In genomic region chr4:121484633-121485032, GRCh38 we compare ENCODE assay signal across 8 cellular contexts.
DNase-seq lines count a peak whose midpoint lies in the region; ATAC-seq and TF ChIP-seq lines count a peak whose summit lies in the region.

No MANE protein-coding gene starts in this region.

- H3K79me2 ChIP-seq in H9 (ENCODE audit: insufficient read depth, low read length), result no peaks in the 10 kb centered on the region

- H3K27me3 Mint-ChIP-seq in H9 (ENCODE audit: low read depth), result no peaks in the 10 kb centered on the region
- peaks cover 18% of the 10 kb centered on the region for H3K27me3 Mint-ChIP-seq in activated naive CD8-positive, alpha-beta T cell treated with anti-CD3 and anti-CD28 coated beads, Interleukin-2, amount 10 ng/mL, durations not matched to agents 7 days and 5 days

- CTCF ChIA-PET in AG04449 (lab: Yijun Ruan, JAX), result interaction anchor here (0.6 to 6.2 kb wide), 16 partner anchors 9 to 262 kb away, joined by 3 to 57 read pairs (median 5); no protein-coding TSS in a partner anchor

- no peaks in the 10 kb centered on the region for H3K4me1 ChIP-seq in H9 (ENCODE audit: insufficient read depth, low read length)
- H3K4me1 ChIP-seq in upper lobe of left lung, result no peaks in the 10 kb centered on the region

- H3K9ac ChIP-seq in H9 (ENCODE audit: extremely low read depth, insufficient read length, low read length), result no peak overlapping the region

- no CpG with 5 or more reads among the region's 1 CpG for WGBS in H9 (ENCODE audit: extremely low coverage, insufficient read length, low lambda C conversion rate)
- WGBS in upper lobe of left lung, 2 donors, result 4 to 6% methylated on average over 1 of the region's 1 CpG

- H4K5ac ChIP-seq in H9 (ENCODE audit: insufficient read length, low read depth, low read length), result no peak overlapping the region

- H3K18ac ChIP-seq in H9 (ENCODE audit: insufficient read length, low read depth, low read length), result no peak overlapping the region

- no peak overlapping the region for H4K8ac ChIP-seq in H9 (replicated peaks; ENCODE audit: insufficient read length, low read depth, low read length)

- TF ChIP-seq EP300 in upper lobe of left lung (IDR thresholded peaks at IDR 0.05), result no peak

- no peak overlapping the region for H3K4me2 ChIP-seq in H9 (ENCODE audit: insufficient read depth, insufficient read length, low read length)

- no peak overlapping the region; a peak in 1 of 5 replicates for H3K4me3 Mint-ChIP-seq in H9
- H3K4me3 Mint-ChIP-seq in activated naive CD8-positive, alpha-beta T cell treated with anti-CD3 and anti-CD28 coated beads, Interleukin-2, amount 10 ng/mL, durations not matched to agents 7 days and 5 days, result no peak overlapping the region

- H3K4me1 Mint-ChIP-seq in H9, result no peaks in the 10 kb centered on the region
- H3K4me1 Mint-ChIP-seq in activated naive CD8-positive, alpha-beta T cell treated with anti-CD3 and anti-CD28 coated beads, Interleukin-2, amount 10 ng/mL, durations not matched to agents 7 days and 5 days, result no peaks in the 10 kb centered on the region

- no peak overlapping the region for H3K4ac ChIP-seq in H9 (ENCODE audit: low read depth, low read length)

- H2AK5ac ChIP-seq in H9 (ENCODE audit: insufficient read length, low read length), result no peak overlapping the region

- H3K4me3 ChIP-seq in AG04449 (ENCODE audit: low read depth, low read length) (no peak overlapping the region), GM12864 (ENCODE audit: low read depth, low read length) (no peak overlapping the region), upper lobe of left lung (no peak overlapping the region)

- peak; percentile 7 for DNase-seq in AG04449 (ENCODE audit: low read depth, low spot score)
- DNase-seq in GM12864 (ENCODE audit: low read depth), result no peak
- DNase-seq in H9, result peak; percentile 61
- peak; percentile 59 for DNase-seq in LHCN-M2 (ENCODE audit: low read depth)
- DNase-seq in activated naive CD8-positive, alpha-beta T cell treated with anti-CD3 and anti-CD28 coated beads, Interleukin-2, amount 10 ng/mL, durations not matched to agents 7 days and 5 days, result no peak
- DNase-seq in iPS-NIHi11 (ENCODE audit: low spot score), result peak; percentile 48
- peak in 1 of 2 donors; percentile 50 for DNase-seq in upper lobe of left lung
- DNase-seq in activated CD8-positive, alpha-beta memory T cell treated with anti-CD3 and anti-CD28 coated beads, Interleukin-2, amount 50 U/mL, for 4 hours, result no peak

- H3K9me3 Mint-ChIP-seq in H9, result no peaks in the 10 kb centered on the region
- H3K9me3 Mint-ChIP-seq in activated naive CD8-positive, alpha-beta T cell treated with anti-CD3 and anti-CD28 coated beads, Interleukin-2, amount 10 ng/mL, durations not matched to agents 7 days and 5 days, result no peaks in the 10 kb centered on the region

- H2BK120ac ChIP-seq in H9 (ENCODE audit: low read depth, low read length, poor library complexity, severe bottlenecking), result no peak overlapping the region

- H3K27me3 ChIP-seq in H9 (ENCODE audit: insufficient read depth, low read length) (no peaks in the 10 kb centered on the region), upper lobe of left lung (no peaks in the 10 kb centered on the region)

- ATAC-seq in activated naive CD8-positive, alpha-beta T cell treated with anti-CD3 and anti-CD28 coated beads, Interleukin-2, amount 10 ng/mL, durations not matched to agents 7 days and 5 days (ENCODE audit: low read depth), result peak; percentile 65
- peak; percentile 79 to 82 for ATAC-seq in upper lobe of left lung (ENCODE audit: low FRiP score in 2 of 2)

- H3K9me3 ChIP-seq in H9 (ENCODE audit: control insufficient read depth, low read depth, low read length) (no peaks in the 10 kb centered on the region), upper lobe of left lung (no peaks in the 10 kb centered on the region)

- H3K36me3 Mint-ChIP-seq in H9 (ENCODE audit: insufficient read depth in 1 of 3, low read depth in 3 of 3), result no peaks in the 10 kb centered on the region
- H3K36me3 Mint-ChIP-seq in activated naive CD8-positive, alpha-beta T cell treated with anti-CD3 and anti-CD28 coated beads, Interleukin-2, amount 10 ng/mL, durations not matched to agents 7 days and 5 days, result no peaks in the 10 kb centered on the region

- no peak overlapping the region for H3K23ac ChIP-seq in H9 (ENCODE audit: insufficient read length, low read depth, low read length)

- H3K14ac ChIP-seq in H9 (ENCODE audit: insufficient read depth, low read length), result no peak overlapping the region

- no peak overlapping the region for H2AFZ ChIP-seq in H9 (ENCODE audit: low read length)

- H2BK12ac ChIP-seq in H9 (ENCODE audit: insufficient read length, low read depth, low read length), result no peak overlapping the region

- H2BK20ac ChIP-seq in H9 (ENCODE audit: low read depth, low read length, poor library complexity, severe bottlenecking), result no peak overlapping the region

- POLR2A ChIA-PET in AG04449 (lab: Yijun Ruan, JAX), result no interaction called here
- POLR2A ChIA-PET in activated naive CD8-positive, alpha-beta T cell treated with anti-CD3 and anti-CD28 coated beads, Interleukin-2, amount 10 ng/mL, durations not matched to agents 7 days and 5 days (lab: Charles Lee), result no interaction called here

- no peak overlapping the region for H3K56ac ChIP-seq in H9 (ENCODE audit: insufficient read length, low read depth, low read length)

- H4K20me1 ChIP-seq in H9 (ENCODE audit: control insufficient read depth, insufficient read depth, insufficient read length), result no peaks in the 10 kb centered on the region

- H3K27ac Mint-ChIP-seq in H9, result no peak overlapping the region
- no peak overlapping the region for H3K27ac Mint-ChIP-seq in activated naive CD8-positive, alpha-beta T cell treated with anti-CD3 and anti-CD28 coated beads, Interleukin-2, amount 10 ng/mL, durations not matched to agents 7 days and 5 days

- H3T11ph ChIP-seq in H9 (ENCODE audit: low read length), result no peak overlapping the region

- no peaks in the 10 kb centered on the region for H3K79me1 ChIP-seq in H9 (ENCODE audit: insufficient read depth, low read depth, low read length, poor library complexity, severe bottlenecking)

- no peak overlapping the region for H2BK5ac ChIP-seq in H9 (ENCODE audit: insufficient read length, low read length)

- no peaks in the 10 kb centered on the region for H3K23me2 ChIP-seq in H9 (ENCODE audit: insufficient read length, low read depth, low read length, poor library complexity, severe bottlenecking)

- TF ChIP-seq CTCF in AG04449 (IDR thresholded peaks at IDR 0.05; ENCODE audit: insufficient read depth, low read length, missing control alignments), result peak; percentile 74
- TF ChIP-seq CTCF in GM12864 (IDR thresholded peaks at IDR 0.05; ENCODE audit: low read depth, low read length, missing control alignments), result peak; percentile 85
- TF ChIP-seq CTCF in H9 (conservative IDR thresholded peaks at IDR 0.05), result peak; percentile 84
- TF ChIP-seq CTCF in upper lobe of left lung (IDR thresholded peaks at IDR 0.05), result peak; percentile 40 to 74 (median 68)

- no peak for TF ChIP-seq POLR2A in upper lobe of left lung (IDR thresholded peaks at IDR 0.05)

- no peak overlapping the region for H4K91ac ChIP-seq in H9 (ENCODE audit: insufficient read length, low read depth, low read length)

- no peaks in the 10 kb centered on the region for H3K36me3 ChIP-seq in upper lobe of left lung

- H3K27ac ChIP-seq in H9 (ENCODE audit: insufficient read length, low read depth, low read length), result no peak overlapping the region
- H3K27ac ChIP-seq in upper lobe of left lung, result no peak overlapping the region

- H2BK15ac ChIP-seq in H9 (ENCODE audit: low read depth, low read length), result no peak overlapping the region

Comparison
In these comparisons a context has a peak if more than half of its experiments do, and no peak if none do; other contexts are left out.
1. DNase-seq: peak in AG04449 (single experiment), H9 (single experiment), LHCN-M2 (single experiment) and iPS-NIHi11 (single experiment); none in GM12864 (single experiment), activated naive CD8-positive, alpha-beta T cell treated with anti-CD3 and anti-CD28 coated beads, Interleukin-2, amount 10 ng/mL, durations not matched to agents 7 days and 5 days (single experiment) and activated CD8-positive, alpha-beta memory T cell treated with anti-CD3 and anti-CD28 coated beads, Interleukin-2, amount 50 U/mL, for 4 hours (single experiment).
2. Peak in every context shown above with its lines, with median percentiles within 50 percentile points of each other: CTCF ChIP-seq.